Comparison of ENCODE assay signal across 8 cellular contexts in the genomic region with DNA sequence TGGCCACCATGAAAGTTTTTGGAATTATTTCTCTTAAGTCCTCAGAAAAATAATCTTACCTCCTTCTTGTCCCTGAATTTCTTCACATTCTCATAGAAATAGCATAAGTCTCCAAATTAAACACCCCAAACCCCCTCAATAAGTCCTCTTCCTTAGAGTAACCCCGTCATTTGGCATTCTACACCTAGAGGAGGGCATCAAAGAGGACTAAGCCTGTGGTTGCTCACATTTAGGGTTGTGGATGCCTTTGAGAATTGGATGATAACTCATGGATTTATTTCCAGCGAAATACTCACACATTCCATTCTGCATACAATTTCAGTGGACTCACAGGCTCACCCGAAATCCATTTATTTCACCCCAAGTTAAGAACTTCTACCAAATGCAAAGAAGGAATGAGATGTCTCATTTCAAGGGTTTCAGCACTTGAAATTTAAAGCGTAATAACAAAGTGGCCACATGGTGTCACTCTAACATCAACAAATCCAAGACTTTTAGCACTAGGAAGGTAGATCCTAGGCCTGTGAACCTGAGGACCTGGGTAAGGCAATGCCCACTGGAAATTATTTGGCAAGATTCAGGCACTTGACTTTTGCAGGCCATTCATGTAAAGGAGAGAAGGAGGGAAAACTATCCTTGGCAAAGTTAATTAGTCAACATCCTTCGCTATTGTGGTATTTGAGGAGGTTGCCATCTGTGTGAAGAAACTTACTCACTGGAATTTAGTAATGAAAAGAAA. TPM values are rescaled to one million over a fixed set of nuclear protein-coding genes. Genes with fewer than 3 reads are reported as not detected.
DNase-seq lines count a peak whose midpoint lies in the region; ATAC-seq, FAIRE-seq and TF ChIP-seq lines count a peak whose summit lies in the region.

No MANE protein-coding gene starts in this region.

- no peak overlapping the region for H3K4me3 Mint-ChIP-seq in MCF 10A (ENCODE audit: unreplicated experiment)
- no peak overlapping the region for H3K4me3 Mint-ChIP-seq in stimulated activated effector memory CD8-positive, alpha-beta T cell treated with anti-CD3 and anti-CD28 coated beads, Interleukin-12 subunit alpha, Interleukin-12 subunit beta, amount 100 ng/mL, for 72 hours

- no peaks in the 10 kb centered on the region for H3K27me3 ChIP-seq in keratinocyte (ENCODE audit: control insufficient read depth, extremely low read depth, insufficient read depth, low read length)

- ATAC-seq in GM18868 (IDR thresholded peaks at IDR 0.05; ENCODE audit: unreplicated experiment) (peak; percentile 78), HG03045 (IDR thresholded peaks at IDR 0.05; ENCODE audit: unreplicated experiment) (no peak)
- ATAC-seq in stimulated activated effector memory CD8-positive, alpha-beta T cell treated with anti-CD3 and anti-CD28 coated beads, Interleukin-12 subunit alpha, Interleukin-12 subunit beta, amount 100 ng/mL, for 72 hours = peak; percentile 65

- no peak overlapping the region for H3K9ac ChIP-seq in keratinocyte (ENCODE audit: control insufficient read depth, extremely low read depth, insufficient read depth, low read length)

- TF ChIP-seq RAD21 in Ishikawa (IDR thresholded peaks at IDR 0.05; ENCODE audit: low read depth) = peak; percentile 84

- no peaks in the 10 kb centered on the region for H3K9me3 Mint-ChIP-seq in MCF 10A (ENCODE audit: unreplicated experiment)
- no peaks in the 10 kb centered on the region for H3K9me3 Mint-ChIP-seq in stimulated activated effector memory CD8-positive, alpha-beta T cell treated with anti-CD3 and anti-CD28 coated beads, Interleukin-12 subunit alpha, Interleukin-12 subunit beta, amount 100 ng/mL, for 72 hours

- H3K9me1 ChIP-seq in keratinocyte (ENCODE audit: control insufficient read depth, extremely low read depth, insufficient read depth, low read length) = no peaks in the 10 kb centered on the region

- CTCF ChIA-PET in MCF 10A (lab: Yijun Ruan, JAX) = interaction anchor here (0.7 to 7.0 kb wide), 9 partner anchors 10 to 100 kb away, joined by 3 to 138 read pairs (median 4); partner anchors contain the start of genes FASTKD2 and MDH1B

- DNase-seq in COLO829 (ENCODE audit: low spot score) = peak; percentile 67
- DNase-seq in OCI-M1 (lab: John Stamatoyannopoulos, UW) = peak; percentile 78
- DNase-seq in MCF 10A (ENCODE audit: unreplicated experiment) = peak; percentile 73
- no peak for DNase-seq in keratinocyte (ENCODE audit: low read depth, low spot score)
- DNase-seq in stimulated activated effector memory CD8-positive, alpha-beta T cell treated with anti-CD3 and anti-CD28 coated beads, Interleukin-12 subunit alpha, Interleukin-12 subunit beta, amount 100 ng/mL, for 72 hours (ENCODE audit: low spot score in 2 of 2) = peak; percentile 13 to 60

- no peaks in the 10 kb centered on the region for H3K36me3 Mint-ChIP-seq in MCF 10A (ENCODE audit: insufficient read depth, unreplicated experiment)
- no peaks in the 10 kb centered on the region for H3K36me3 Mint-ChIP-seq in stimulated activated effector memory CD8-positive, alpha-beta T cell treated with anti-CD3 and anti-CD28 coated beads, Interleukin-12 subunit alpha, Interleukin-12 subunit beta, amount 100 ng/mL, for 72 hours

- no TSS peak for BruUV-seq in MCF 10A (replicated peaks; lab: Mats Ljungman, UMichigan)

- no peak overlapping the region for H3K4me2 ChIP-seq in keratinocyte (ENCODE audit: control insufficient read depth, extremely low read depth, insufficient read depth, low read depth, low read length)

- no peak for TF ChIP-seq EP300 in Ishikawa (IDR thresholded peaks at IDR 0.05; ENCODE audit: borderline replicate concordance)

- intact Hi-C loops in MCF 10A (cut with micrococcal nuclease) = loop anchor here (1.0 to 5.0 kb wide), 5 partner anchors 74 to 782 kb away; partner anchors contain the start of genes FASTKD2 and MDH1B

- no peaks in the 10 kb centered on the region for H3K4me1 ChIP-seq in keratinocyte (ENCODE audit: control insufficient read depth, extremely low read depth, insufficient read depth, low read length)

- H3K36me3 ChIP-seq in keratinocyte (ENCODE audit: control insufficient read depth in 2 of 2, extremely low read depth in 1 of 2, insufficient read depth in 2 of 2, low read length in 2 of 2) = no peaks in the 10 kb centered on the region

- H4K20me1 ChIP-seq in keratinocyte (ENCODE audit: control insufficient read depth, extremely low read depth, insufficient read depth, low read length) = no peaks in the 10 kb centered on the region

- H3K4me3 ChIP-seq in keratinocyte (ENCODE audit: control insufficient read depth in 2 of 3, extremely low read depth in 1 of 3, insufficient read depth in 2 of 3, low read depth in 1 of 3, low read length in 3 of 3) = no peak overlapping the region

- no peaks in the 10 kb centered on the region for H3K9me3 ChIP-seq in keratinocyte (ENCODE audit: control insufficient read depth, low read depth, low read length)

- H3K79me2 ChIP-seq in keratinocyte (ENCODE audit: control insufficient read depth, insufficient read depth, low read length) = no peaks in the 10 kb centered on the region

- no peak overlapping the region for H2AFZ ChIP-seq in keratinocyte (ENCODE audit: control insufficient read depth, low read length)

- no peak overlapping the region for H3K27ac Mint-ChIP-seq in MCF 10A (ENCODE audit: low read depth, unreplicated experiment)
- no peak overlapping the region for H3K27ac Mint-ChIP-seq in stimulated activated effector memory CD8-positive, alpha-beta T cell treated with anti-CD3 and anti-CD28 coated beads, Interleukin-12 subunit alpha, Interleukin-12 subunit beta, amount 100 ng/mL, for 72 hours

- no peak overlapping the region for H3K27ac ChIP-seq in keratinocyte (ENCODE audit: control insufficient read depth, insufficient read depth, low read length)

- H3K27me3 Mint-ChIP-seq in MCF 10A (ENCODE audit: insufficient read depth, unreplicated experiment) = no peaks in the 10 kb centered on the region

- FAIRE-seq in keratinocyte (lab: Jason Lieb, UNC) = peak; percentile 93

- POLR2A ChIA-PET in MCF 10A (lab: Yijun Ruan, JAX) = interaction anchor here (0.6 kb wide), 1 partner anchor 807 kb away, joined by 3 read pairs; no protein-coding TSS in a partner anchor

- dilution Hi-C loops in keratinocyte (cut with MboI; ENCODE audit: extremely low pct_ligation_motif_present, low sequenced_read_pairs) = no loop called here

- TF ChIP-seq CTCF in MCF 10A (IDR thresholded peaks at IDR 0.05; ENCODE audit: unreplicated experiment) (peak; percentile 70), keratinocyte (optimal IDR thresholded peaks at IDR 0.05 in 1 of 3, IDR thresholded peaks at IDR 0.05 in 1 of 3, conservative IDR thresholded peaks at IDR 0.05 in 1 of 3; ENCODE audit: extremely low read depth in 1 of 3, insufficient read depth in 2 of 3, low read length in 3 of 3) (peak; percentile 42 to 58 (median 44))

- H3K4me1 Mint-ChIP-seq in MCF 10A (ENCODE audit: insufficient read depth, unreplicated experiment) = no peaks in the 10 kb centered on the region
- H3K4me1 Mint-ChIP-seq in stimulated activated effector memory CD8-positive, alpha-beta T cell treated with anti-CD3 and anti-CD28 coated beads, Interleukin-12 subunit alpha, Interleukin-12 subunit beta, amount 100 ng/mL, for 72 hours = no peaks in the 10 kb centered on the region

TF ChIP-seq in Ishikawa, 13 proteins besides CTCF, POLR2A, EP300 and RAD21 (continues in another document):
- no peak for TF ChIP-seq CEBPB (IDR thresholded peaks at IDR 0.05)
- TF ChIP-seq, protein P1, sequence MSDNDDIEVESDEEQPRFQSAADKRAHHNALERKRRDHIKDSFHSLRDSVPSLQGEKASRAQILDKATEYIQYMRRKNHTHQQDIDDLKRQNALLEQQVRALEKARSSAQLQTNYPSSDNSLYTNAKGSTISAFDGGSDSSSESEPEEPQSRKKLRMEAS (IDR thresholded peaks at IDR 0.05) = no peak
- TF ChIP-seq, protein P2, sequence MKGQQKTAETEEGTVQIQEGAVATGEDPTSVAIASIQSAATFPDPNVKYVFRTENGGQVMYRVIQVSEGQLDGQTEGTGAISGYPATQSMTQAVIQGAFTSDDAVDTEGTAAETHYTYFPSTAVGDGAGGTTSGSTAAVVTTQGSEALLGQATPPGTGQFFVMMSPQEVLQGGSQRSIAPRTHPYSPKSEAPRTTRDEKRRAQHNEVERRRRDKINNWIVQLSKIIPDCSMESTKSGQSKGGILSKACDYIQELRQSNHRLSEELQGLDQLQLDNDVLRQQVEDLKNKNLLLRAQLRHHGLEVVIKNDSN (IDR thresholded peaks at IDR 0.05) = no peak
- no peak for TF ChIP-seq TEAD4 (IDR thresholded peaks at IDR 0.05)
- no peak for TF ChIP-seq TAF1 (IDR thresholded peaks at IDR 0.05; ENCODE audit: low read depth)
- TF ChIP-seq FOXM1 (IDR thresholded peaks at IDR 0.05; ENCODE audit: borderline replicate concordance, low read depth) = no peak
- no peak for TF ChIP-seq NFIC (IDR thresholded peaks at IDR 0.05)

RNA-seq across cellular contexts. Expression of gene DYTN, which starts 24.6 kb away (rescaled TPM):
- total RNA-seq in MCF 10A (2022) = not detected in 2 replicates
- polyA plus RNA-seq in keratinocyte = not detected in 3 replicates
- not detected for polyA plus RNA-seq in keratinocyte (2011; ENCODE audit: low read depth)
- polyA plus RNA-seq in keratinocyte (2011; cell fraction: cytosol; rRNA removed) = not detected in 2 replicates
- polyA plus RNA-seq in keratinocyte (2011; cell fraction: nucleus; rRNA removed) = not detected in 2 replicates
- not detected in 2 replicates for polyA plus RNA-seq in keratinocyte (2012; ENCODE audit: low replicate concordance)
- not detected in 3 replicates for polyA minus RNA-seq in keratinocyte
- not detected for polyA minus RNA-seq in keratinocyte (2011; cell fraction: cytosol; rRNA and poly(A)+ RNA removed)
- polyA minus RNA-seq in keratinocyte (2011; cell fraction: nucleus; rRNA and poly(A)+ RNA removed) = not detected in 2 replicates

RNA-seq across cellular contexts. Expression of gene FAM237A, which starts 51.3 kb away (rescaled TPM):
- total RNA-seq in MCF 10A (2022) = not detected in 2 replicates
- polyA plus RNA-seq in keratinocyte = not detected in 3 replicates
- polyA plus RNA-seq in keratinocyte (2011; ENCODE audit: low read depth) = not detected
- polyA plus RNA-seq in keratinocyte (2011; cell fraction: cytosol; rRNA removed) = not detected in 2 replicates
- not detected in 2 replicates for polyA plus RNA-seq in keratinocyte (2011; cell fraction: nucleus; rRNA removed)
- polyA plus RNA-seq in keratinocyte (2012; ENCODE audit: low replicate concordance) = not detected in 2 replicates
- polyA minus RNA-seq in keratinocyte = not detected in 3 replicates
- polyA minus RNA-seq in keratinocyte (2011; cell fraction: cytosol; rRNA and poly(A)+ RNA removed) = not detected
- not detected in 2 replicates for polyA minus RNA-seq in keratinocyte (2011; cell fraction: nucleus; rRNA and poly(A)+ RNA removed)
